In genomic region chr18:48930926-48931325, GRCh38 we compare ENCODE assay signal across 10 cellular contexts. TPM values are rescaled to one million over a fixed set of nuclear protein-coding genes. Genes with fewer than 3 reads are reported as not detected.
DNase-seq lines count a peak whose midpoint lies in the region; ATAC-seq, FAIRE-seq and TF ChIP-seq lines count a peak whose summit lies in the region.
"Had no signal": no experiment of that assay in that cellular context is flagged by ENCODE, and none has a peak within 500 bp of the region (broad histone marks: within the 10 kb centered on the region; RNA-seq: fewer than 3 reads in every experiment).

No MANE protein-coding gene starts in this region.

- H3K18ac ChIP-seq in IMR-90 (ENCODE audit: low read depth, low read length): peak overlapping the region; percentile 64; the same call in 1 of the 2 replicates

- intact Hi-C loops in IMR-90 (cut with micrococcal nuclease): no loop called here

- H2BK5ac ChIP-seq in IMR-90 (ENCODE audit: low read depth, low read length, poor library complexity, severe bottlenecking): peak overlapping the region; percentile 93

- peak overlapping the region; percentile 79 for H2AK5ac ChIP-seq in IMR-90 (ENCODE audit: low read depth, low read length)

- peaks cover 2 to 97% of the 10 kb centered on the region in 2 experiments; a peak in 3 of 4 replicates for H3K79me1 ChIP-seq in IMR-90 (ENCODE audit: low read depth in 1 of 2, low read length in 2 of 2)

- peak in 1 of 2 experiments; percentile 2; a peak in 1 of 6 replicates for ATAC-seq in A549
- ATAC-seq in IMR-90 (ENCODE audit: low read depth): no peak

- H3K27me3 ChIP-seq in IMR-90 (ENCODE audit: control insufficient read depth, insufficient read depth, low read length): no peaks in the 10 kb centered on the region

- DNase-seq in A549 (ENCODE audit: low read depth in 1 of 2, low spot score in 1 of 2): no peak
- no peak for DNase-seq in IMR-90
- DNase-seq in coronary artery (ENCODE audit: low spot score): no peak
- no peak for DNase-seq in kidney tubule cell (ENCODE audit: low spot score)
- DNase-seq in NAMALWA (ENCODE audit: low spot score): no peak
- no peak for DNase-seq in ureter (ENCODE audit: low spot score)
- DNase-seq in globus pallidus (ENCODE audit: low spot score): no peak
- DNase-seq: NCI-H1105 had no signal

- peak overlapping the region; percentile 5; the same call in 1 of the 2 replicates for H2BK20ac ChIP-seq in IMR-90 (ENCODE audit: low read depth, low read length)

- in situ Hi-C loops in IMR-90 (cut with MboI; ENCODE audit: low sequenced_read_pairs): loop anchor here (25.0 kb wide), 1 partner anchor 394 kb away; the partner anchor contains the start of gene CTIF

- H3K4ac ChIP-seq in IMR-90 (ENCODE audit: low read depth, low read length): peak overlapping the region; percentile 98

- no peak for TF ChIP-seq EP300 in A549 (IDR thresholded peaks at IDR 0.05)

- FAIRE-seq in A549 (lab: Jason Lieb, UNC): no peak

- no peak for TF ChIP-seq RAD21 in A549 (conservative IDR thresholded peaks at IDR 0.05 in 1 of 2, IDR thresholded peaks at IDR 0.05 in 1 of 2)
- no peak for TF ChIP-seq RAD21 in IMR-90 (IDR thresholded peaks at IDR 0.05; ENCODE audit: low read length)

- H3K4me3 ChIP-seq in A549 (peak overlapping the region; percentile 27), IMR-90 (ENCODE audit: insufficient read depth, low read depth, low read length) (no peak overlapping the region), coronary artery (peak overlapping the region; percentile 57)
- H3K4me3 ChIP-seq: skin epidermis had no signal

- H4K20me1 ChIP-seq in IMR-90 (ENCODE audit: insufficient read depth, low read length): peaks cover 91% of the 10 kb centered on the region

- no TSS peak for BruUV-seq in IMR-90 (replicated peaks; lab: Mats Ljungman, UMichigan)

- H4K91ac ChIP-seq in IMR-90 (ENCODE audit: insufficient read depth, low read depth, low read length): peak overlapping the region; percentile 84

- dilution Hi-C loops in IMR-90 (cut with HindIII; ENCODE audit: low sequenced_read_pairs, unreplicated experiment): no loop called here

- no peak overlapping the region for H2AK9ac ChIP-seq in IMR-90 (replicated peaks; ENCODE audit: low read depth, low read length, poor library complexity)

- CTCF ChIA-PET in A549 (lab: Yijun Ruan, JAX) (interaction anchor here (1.4 kb wide), 2 partner anchors 9 to 17 kb away, joined by 3 to 4 read pairs; no protein-coding TSS in a partner anchor), IMR-90 (lab: Yijun Ruan, JAX) (no interaction called here)

- H2AFZ ChIP-seq in IMR-90 (replicated peaks; ENCODE audit: low read length, poor library complexity): no peak overlapping the region

- peaks cover 96% of the 10 kb centered on the region for H3K4me1 ChIP-seq in A549
- H3K4me1 ChIP-seq in IMR-90 (ENCODE audit: control insufficient read depth, insufficient read depth, low read length): peaks cover 74% of the 10 kb centered on the region

- H3K36me3 Mint-ChIP-seq in nephron (ENCODE audit: low read depth): peaks cover 21% of the 10 kb centered on the region

- H3K27ac ChIP-seq in A549: peak overlapping the region; percentile 94 to 99
- H3K27ac ChIP-seq in IMR-90 (ENCODE audit: insufficient read depth, low read length): no peak overlapping the region
- H3K27ac ChIP-seq in coronary artery: peak overlapping the region; percentile 69 to 91

- no peak overlapping the region; the same call in 2 of the 3 replicates for H2BK15ac ChIP-seq in IMR-90 (ENCODE audit: low read depth, low read length)

- POLR2A ChIA-PET in A549 (lab: Yijun Ruan, JAX) (interaction anchor here (0.8 to 3.0 kb wide), 3 partner anchors 12 to 21 kb away, joined by 3 to 11 read pairs (median 5); no protein-coding TSS in a partner anchor), IMR-90 (lab: Charles Lee; ENCODE audit: unreplicated experiment) (interaction anchor here (1.0 kb wide), 1 partner anchor 11 kb away, joined by 3 read pairs; no protein-coding TSS in a partner anchor)

- H4K8ac ChIP-seq in IMR-90 (ENCODE audit: low read depth in 2 of 2, low read length in 2 of 2): peak overlapping the region; percentile 33 to 90; a peak in 3 of 4 replicates

- H3K56ac ChIP-seq in IMR-90 (ENCODE audit: extremely low read depth, insufficient read depth, low read length): no peak overlapping the region; the same call in 1 of the 2 replicates

- peaks cover 7% of the 10 kb centered on the region for H3K36me3 ChIP-seq in IMR-90 (ENCODE audit: control insufficient read depth, insufficient read depth, low read length)

- H3K4me3 Mint-ChIP-seq in nephron: peak overlapping the region; percentile 14 to 76 (median 72)

- TF ChIP-seq POLR2A in A549 (IDR thresholded peaks at IDR 0.05; ENCODE audit: low read length) (no peak), IMR-90 (IDR thresholded peaks at IDR 0.05; ENCODE audit: low read depth, low read length) (no peak)

- peak overlapping the region; percentile 56 for H3K14ac ChIP-seq in IMR-90 (replicated peaks; ENCODE audit: low read depth, low read length)

- H3K4me1 Mint-ChIP-seq in nephron: peaks cover 97% of the 10 kb centered on the region

- 5% methylated on average over 3 of the region's 3 CpGs for WGBS in A549 (ENCODE audit: missing lambda C conversion rate)
- WGBS in IMR-90 (ENCODE audit: extremely low coverage in 2 of 2, insufficient read length in 1 of 2), 2 experiments: no CpG with 5 or more reads among the region's 3 CpGs

- H3K27ac Mint-ChIP-seq in nephron: peak overlapping the region; percentile 90 to 97 (median 94)

- H3K9me3 ChIP-seq in A549: no peaks in the 10 kb centered on the region
- H3K9me3 ChIP-seq in IMR-90 (ENCODE audit: control insufficient read depth, insufficient read depth, low read length): no peaks in the 10 kb centered on the region

- no peak for TF ChIP-seq CTCF in A549 (IDR thresholded peaks at IDR 0.05)
- no peak for TF ChIP-seq CTCF in IMR-90 (conservative IDR thresholded peaks at IDR 0.05; ENCODE audit: low read depth, low read length)
- no peak for TF ChIP-seq CTCF in coronary artery (IDR thresholded peaks at IDR 0.05)
- no peak for TF ChIP-seq CTCF in nephron (IDR thresholded peaks at IDR 0.05; ENCODE audit: unreplicated experiment in 3 of 3)

- H3K27me3 Mint-ChIP-seq in nephron (ENCODE audit: low read depth): no peaks in the 10 kb centered on the region

- H3K23ac ChIP-seq in IMR-90 (ENCODE audit: low read depth, low read length): peak overlapping the region; percentile 70

- peak overlapping the region; percentile 83; the same call in 1 of the 2 replicates for H2BK120ac ChIP-seq in IMR-90 (ENCODE audit: low read depth, low read length)

- no peaks in the 10 kb centered on the region for H3K9me3 Mint-ChIP-seq in nephron

- H3K4me2 ChIP-seq in A549 (peak overlapping the region; percentile 72), IMR-90 (ENCODE audit: low read depth, low read length) (peak overlapping the region; percentile 24; the same call in 1 of the 2 replicates)

- peaks cover 61% of the 10 kb centered on the region for H3K9me1 ChIP-seq in IMR-90 (ENCODE audit: insufficient read depth, low read length)

- H4K5ac ChIP-seq in IMR-90 (ENCODE audit: low read depth, low read length): peak overlapping the region; percentile 23; the same call in 1 of the 2 replicates

- no peak overlapping the region for H3K9ac ChIP-seq in IMR-90 (ENCODE audit: low read depth, low read length)

TF ChIP-seq in A549, 52 proteins besides CTCF, POLR2A, EP300 and RAD21 (continues in another document):
- TF ChIP-seq ATOH8 (CRISPR knock-in tag; IDR thresholded peaks at IDR 0.05; ENCODE audit: low read depth): no peak
- no peak for TF ChIP-seq HOXB5 (CRISPR knock-in tag; IDR thresholded peaks at IDR 0.05)

TF ChIP-seq in IMR-90, 13 proteins besides CTCF, POLR2A, EP300 and RAD21 (continues in another document):
- TF ChIP-seq MXI1 (IDR thresholded peaks at IDR 0.05; ENCODE audit: borderline replicate concordance, low read depth, low read length): no peak
- TF ChIP-seq RCOR1 (IDR thresholded peaks at IDR 0.05; ENCODE audit: insufficient replicate concordance, low read length): no peak
- TF ChIP-seq USF2 (IDR thresholded peaks at IDR 0.05; ENCODE audit: low read depth, low read length): no peak
- TF ChIP-seq NFE2L2 (IDR thresholded peaks at IDR 0.05; ENCODE audit: low read depth, low read length): no peak
- no peak for TF ChIP-seq CHD1 (IDR thresholded peaks at IDR 0.05; ENCODE audit: low read depth, low read length)
- no peak for TF ChIP-seq RFX5 (IDR thresholded peaks at IDR 0.05; ENCODE audit: low read depth, low read length)
- TF ChIP-seq CEBPB (IDR thresholded peaks at IDR 0.05; ENCODE audit: low read depth, low read length): no peak
- no peak for TF ChIP-seq FOS (IDR thresholded peaks at IDR 0.05; ENCODE audit: low read depth, low read length)
- no peak for TF ChIP-seq BHLHE40 (IDR thresholded peaks at IDR 0.05; ENCODE audit: low read depth, low read length)
- no peak for TF ChIP-seq SMC3 (IDR thresholded peaks at IDR 0.05; ENCODE audit: low read depth, low read length)
- TF ChIP-seq MAFK (IDR thresholded peaks at IDR 0.05; ENCODE audit: low read depth, low read length): no peak

RNA-seq across cellular contexts. Expression of gene SMAD7, which starts 19.8 kb away (rescaled TPM):
- polyA plus RNA-seq in A549 (2011; rRNA removed): 18.9 and 19.9 TPM in 2 replicates
- 38.2 and 48.5 TPM in 2 replicates for polyA plus RNA-seq in A549 (2012; cell fraction: cytosol; rRNA removed)
- 76.0 and 84.4 TPM in 2 replicates for polyA plus RNA-seq in A549 (2012; cell fraction: nucleus; rRNA removed)
- 26.9 to 29.1 TPM (median 29.0 TPM) in 3 replicates for polyA plus RNA-seq in A549 (2017; fragmentation: RNase III; extraction: RNeasy Plus Mini Kit Qiagen cat#74134 plus additional on column Dnase treatment)
- polyA minus RNA-seq in A549 (2011; rRNA and poly(A)+ RNA removed): 51.4 and 52.2 TPM in 2 replicates
- 13.3 and 15.8 TPM in 2 replicates for total RNA-seq in IMR-90 (2012; rRNA removed)
- 17.6 and 17.9 TPM in 2 replicates for polyA plus RNA-seq in IMR-90 (2012; rRNA removed)
- polyA plus RNA-seq in IMR-90 (2012; cell fraction: cytosol; rRNA removed): 8.3 and 14.6 TPM in 2 replicates
- polyA plus RNA-seq in IMR-90 (2012; cell fraction: nucleus; rRNA removed; ENCODE audit: low replicate concordance): 22.6 and 22.9 TPM in 2 replicates
- total RNA-seq in ureter: 23.2 TPM
